Comparison of ENCODE assay signal across 1 cellular context in genomic region chr6:56664007-56664406, GRCh38.
TF ChIP-seq lines count a peak whose summit lies in the region.

No MANE protein-coding gene starts in this region.

TF ChIP-seq in WTC11, 78 proteins besides CTCF, POLR2A, EP300 and RAD21 (continued from another document):
- TF ChIP-seq USF2 (CRISPR knock-in tag; IDR thresholded peaks at IDR 0.05) (no peak), TP53 (CRISPR knock-in tag; IDR thresholded peaks at IDR 0.05) (no peak), ZMAT4 (CRISPR knock-in tag; IDR thresholded peaks at IDR 0.05) (no peak), KAT7 (CRISPR knock-in tag; IDR thresholded peaks at IDR 0.05; ENCODE audit: borderline replicate concordance) (no peak), ZNF317 (CRISPR knock-in tag; IDR thresholded peaks at IDR 0.05; ENCODE audit: borderline replicate concordance, low read depth) (no peak), IRF1 (CRISPR knock-in tag; IDR thresholded peaks at IDR 0.05) (no peak), TEAD1 (CRISPR knock-in tag; IDR thresholded peaks at IDR 0.05) (no peak), STAT6 (CRISPR knock-in tag; conservative IDR thresholded peaks at IDR 0.05; ENCODE audit: low read depth) (no peak), NR3C1 (CRISPR knock-in tag; conservative IDR thresholded peaks at IDR 0.05; ENCODE audit: low read depth) (no peak), CREM (CRISPR knock-in tag; IDR thresholded peaks at IDR 0.05) (no peak), HMGXB4 (CRISPR knock-in tag; IDR thresholded peaks at IDR 0.05) (no peak)
